1 cellular context compared by ENCODE assay signal in genomic region chr22:17084554-17085276, GRCh38.
TF ChIP-seq lines count a peak whose summit lies in the region.

Gene IL17RA, plus strand, starts transcription at chr22:17085000. Its CDS starts 92 bp downstream, at chr22:17085092.

TF ChIP-seq in H1, 55 proteins besides CTCF, POLR2A, EP300 and RAD21 (continued from another document):
- TF ChIP-seq ATF2 (IDR thresholded peaks at IDR 0.05; ENCODE audit: low read length) (no peak), GABPA (IDR thresholded peaks at IDR 0.05; ENCODE audit: borderline replicate concordance, insufficient read depth, low read length) (peak; percentile 56; the same call in 1 of the 2 replicates), CHD7 (IDR thresholded peaks at IDR 0.05; ENCODE audit: insufficient replicate concordance, low read length) (no peak), SP1 (IDR thresholded peaks at IDR 0.05; ENCODE audit: low read depth, low read length) (peak; percentile 46; the same call in 1 of the 2 replicates), SRF (IDR thresholded peaks at IDR 0.05; ENCODE audit: low read depth, low read length) (no peak), CEBPB (IDR thresholded peaks at IDR 0.05; ENCODE audit: low read depth, low read length) (no peak), JUN (IDR thresholded peaks at IDR 0.05; ENCODE audit: low read depth, low read length) (no peak), SP4 (IDR thresholded peaks at IDR 0.05; ENCODE audit: low read length) (no peak), SAP30 (IDR thresholded peaks at IDR 0.05; ENCODE audit: insufficient read depth, insufficient replicate concordance, low read length) (no peak), ZNF274 (IDR thresholded peaks at IDR 0.05; ENCODE audit: borderline replicate concordance, extremely low read depth, low read length) (no peak), CBX8 (IDR thresholded peaks at IDR 0.05; ENCODE audit: borderline replicate concordance, low read depth, low read length) (no peak), CREB1 (IDR thresholded peaks at IDR 0.05) (peak; percentile 54; the same call in 1 of the 2 replicates), EZH2 (IDR thresholded peaks at IDR 0.05; ENCODE audit: low read depth, low read length, severe bottlenecking) (no peak), CBX5 (IDR thresholded peaks at IDR 0.05; ENCODE audit: low read depth, low read length) (no peak), MAX (IDR thresholded peaks at IDR 0.05) (peak; percentile 64), KDM1A (IDR thresholded peaks at IDR 0.05; ENCODE audit: borderline replicate concordance, low read length) (no peak), EGR1 (IDR thresholded peaks at IDR 0.05; ENCODE audit: borderline replicate concordance, low read depth, low read length) (no peak), RXRA (IDR thresholded peaks at IDR 0.05; ENCODE audit: insufficient read depth, low read depth, low read length) (no peak), MAFK (IDR thresholded peaks at IDR 0.05; ENCODE audit: low read depth, low read length) (no peak), HDAC6 (IDR thresholded peaks at IDR 0.05; ENCODE audit: low read depth, low read length) (no peak), GTF2F1 (IDR thresholded peaks at IDR 0.05; ENCODE audit: borderline replicate concordance, low read depth, low read length) (no peak), SP2 (IDR thresholded peaks at IDR 0.05; ENCODE audit: low read length) (no peak), RFX5 (IDR thresholded peaks at IDR 0.05; ENCODE audit: borderline replicate concordance, low read depth, low read length) (no peak), NANOG (IDR thresholded peaks at IDR 0.05; ENCODE audit: insufficient read depth, low read depth, low read length, poor library complexity, severe bottlenecking) (no peak), BRCA1 (IDR thresholded peaks at IDR 0.05; ENCODE audit: low read depth, low read length) (no peak), TAF1 (IDR thresholded peaks at IDR 0.05; ENCODE audit: low read depth, low read length) (peak; percentile 56; the same call in 1 of the 2 replicates), FOSL1 (IDR thresholded peaks at IDR 0.05; ENCODE audit: insufficient read depth, low read depth, low read length) (no peak), TAF7 (optimal IDR thresholded peaks at IDR 0.05; ENCODE audit: borderline replicate concordance, low read depth, low read length) (no peak), CTBP2 (IDR thresholded peaks at IDR 0.05; ENCODE audit: borderline replicate concordance, insufficient read depth, insufficient read length, low read length) (no peak), BACH1 (IDR thresholded peaks at IDR 0.05; ENCODE audit: low read length) (no peak), PHF8 (conservative IDR thresholded peaks at IDR 0.05; ENCODE audit: low read depth, low read length) (0 out of 2 replicates have a peak, but pooled peaks have one; percentile 32), NRF1 (IDR thresholded peaks at IDR 0.05; ENCODE audit: low read depth, low read length) (no peak), HDAC2 (IDR thresholded peaks at IDR 0.05; ENCODE audit: borderline replicate concordance in 1 of 2, low read depth in 2 of 2, low read length in 2 of 2) (no peak), KDM4A (IDR thresholded peaks at IDR 0.05; ENCODE audit: low read depth, low read length, severe bottlenecking) (peak; percentile 85), ASH2L (IDR thresholded peaks at IDR 0.05; ENCODE audit: low read length) (peak; percentile 34), TBP (IDR thresholded peaks at IDR 0.05; ENCODE audit: low read depth, low read length) (peak; percentile 45; the same call in 1 of the 2 replicates), CHD2 (IDR thresholded peaks at IDR 0.05; ENCODE audit: low read length) (no peak), POLR2AphosphoS5 (IDR thresholded peaks at IDR 0.05; ENCODE audit: low read depth, low read length) (no peak; the same call in 1 of the 2 replicates), YY1 (IDR thresholded peaks at IDR 0.05; ENCODE audit: low read depth, low read length) (no peak), TEAD4 (IDR thresholded peaks at IDR 0.05; ENCODE audit: low read depth, low read length) (no peak), RBBP5 (IDR thresholded peaks at IDR 0.05; ENCODE audit: borderline replicate concordance, low read depth, low read length) (no peak)
